In the genomic region with DNA sequence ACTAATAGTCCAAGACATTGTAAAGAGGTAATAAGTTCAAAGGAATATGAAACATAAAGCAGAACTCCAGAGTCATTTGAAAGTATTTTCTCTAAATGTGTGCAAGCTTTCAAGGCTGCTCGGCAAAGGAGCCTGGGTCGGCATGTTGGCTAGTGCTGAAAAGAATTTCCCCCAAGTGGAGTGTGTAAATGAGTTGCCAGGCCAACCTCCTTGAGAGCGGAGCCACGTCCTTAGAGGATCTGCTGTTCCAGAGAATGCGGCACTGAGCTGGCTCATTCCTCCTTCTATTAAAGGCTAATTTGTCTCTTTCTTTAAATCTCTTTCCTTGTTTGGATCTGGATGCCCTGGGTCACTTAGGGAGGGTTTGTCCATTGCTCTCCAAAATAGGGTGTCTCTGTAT, we compare ENCODE assay signal across 1 cellular context.
TF ChIP-seq lines count a peak whose summit lies in the region.

No MANE protein-coding gene starts in this region.

TF ChIP-seq in SK-N-SH treated with all-trans-retinoic acid at 6 μM for 48 hours, 23 proteins besides CTCF, POLR2A, EP300 and RAD21 (continued from another document):
- TF ChIP-seq, protein P1, sequence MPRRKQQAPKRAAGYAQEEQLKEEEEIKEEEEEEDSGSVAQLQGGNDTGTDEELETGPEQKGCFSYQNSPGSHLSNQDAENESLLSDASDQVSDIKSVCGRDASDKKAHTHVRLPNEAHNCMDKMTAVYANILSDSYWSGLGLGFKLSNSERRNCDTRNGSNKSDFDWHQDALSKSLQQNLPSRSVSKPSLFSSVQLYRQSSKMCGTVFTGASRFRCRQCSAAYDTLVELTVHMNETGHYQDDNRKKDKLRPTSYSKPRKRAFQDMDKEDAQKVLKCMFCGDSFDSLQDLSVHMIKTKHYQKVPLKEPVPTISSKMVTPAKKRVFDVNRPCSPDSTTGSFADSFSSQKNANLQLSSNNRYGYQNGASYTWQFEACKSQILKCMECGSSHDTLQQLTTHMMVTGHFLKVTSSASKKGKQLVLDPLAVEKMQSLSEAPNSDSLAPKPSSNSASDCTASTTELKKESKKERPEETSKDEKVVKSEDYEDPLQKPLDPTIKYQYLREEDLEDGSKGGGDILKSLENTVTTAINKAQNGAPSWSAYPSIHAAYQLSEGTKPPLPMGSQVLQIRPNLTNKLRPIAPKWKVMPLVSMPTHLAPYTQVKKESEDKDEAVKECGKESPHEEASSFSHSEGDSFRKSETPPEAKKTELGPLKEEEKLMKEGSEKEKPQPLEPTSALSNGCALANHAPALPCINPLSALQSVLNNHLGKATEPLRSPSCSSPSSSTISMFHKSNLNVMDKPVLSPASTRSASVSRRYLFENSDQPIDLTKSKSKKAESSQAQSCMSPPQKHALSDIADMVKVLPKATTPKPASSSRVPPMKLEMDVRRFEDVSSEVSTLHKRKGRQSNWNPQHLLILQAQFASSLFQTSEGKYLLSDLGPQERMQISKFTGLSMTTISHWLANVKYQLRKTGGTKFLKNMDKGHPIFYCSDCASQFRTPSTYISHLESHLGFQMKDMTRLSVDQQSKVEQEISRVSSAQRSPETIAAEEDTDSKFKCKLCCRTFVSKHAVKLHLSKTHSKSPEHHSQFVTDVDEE (CRISPR knock-in tag; IDR thresholded peaks at IDR 0.05), result no peak
- TF ChIP-seq, protein P2, sequence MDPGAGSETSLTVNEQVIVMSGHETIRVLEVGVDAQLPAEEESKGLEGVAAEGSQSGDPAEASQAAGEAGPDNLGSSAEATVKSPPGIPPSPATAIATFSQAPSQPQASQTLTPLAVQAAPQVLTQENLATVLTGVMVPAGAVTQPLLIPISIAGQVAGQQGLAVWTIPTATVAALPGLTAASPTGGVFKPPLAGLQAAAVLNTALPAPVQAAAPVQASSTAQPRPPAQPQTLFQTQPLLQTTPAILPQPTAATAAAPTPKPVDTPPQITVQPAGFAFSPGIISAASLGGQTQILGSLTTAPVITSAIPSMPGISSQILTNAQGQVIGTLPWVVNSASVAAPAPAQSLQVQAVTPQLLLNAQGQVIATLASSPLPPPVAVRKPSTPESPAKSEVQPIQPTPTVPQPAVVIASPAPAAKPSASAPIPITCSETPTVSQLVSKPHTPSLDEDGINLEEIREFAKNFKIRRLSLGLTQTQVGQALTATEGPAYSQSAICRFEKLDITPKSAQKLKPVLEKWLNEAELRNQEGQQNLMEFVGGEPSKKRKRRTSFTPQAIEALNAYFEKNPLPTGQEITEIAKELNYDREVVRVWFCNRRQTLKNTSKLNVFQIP (CRISPR knock-in tag; IDR thresholded peaks at IDR 0.05; ENCODE audit: borderline replicate concordance, low read depth), result no peak
- TF ChIP-seq ZNF8 (CRISPR knock-in tag; IDR thresholded peaks at IDR 0.05), result no peak
- TF ChIP-seq, protein P3, sequence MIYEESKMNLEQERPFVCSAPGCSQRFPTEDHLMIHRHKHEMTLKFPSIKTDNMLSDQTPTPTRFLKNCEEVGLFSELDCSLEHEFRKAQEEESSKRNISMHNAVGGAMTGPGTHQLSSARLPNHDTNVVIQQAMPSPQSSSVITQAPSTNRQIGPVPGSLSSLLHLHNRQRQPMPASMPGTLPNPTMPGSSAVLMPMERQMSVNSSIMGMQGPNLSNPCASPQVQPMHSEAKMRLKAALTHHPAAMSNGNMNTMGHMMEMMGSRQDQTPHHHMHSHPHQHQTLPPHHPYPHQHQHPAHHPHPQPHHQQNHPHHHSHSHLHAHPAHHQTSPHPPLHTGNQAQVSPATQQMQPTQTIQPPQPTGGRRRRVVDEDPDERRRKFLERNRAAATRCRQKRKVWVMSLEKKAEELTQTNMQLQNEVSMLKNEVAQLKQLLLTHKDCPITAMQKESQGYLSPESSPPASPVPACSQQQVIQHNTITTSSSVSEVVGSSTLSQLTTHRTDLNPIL (CRISPR knock-in tag; IDR thresholded peaks at IDR 0.05; ENCODE audit: low read depth), result no peak
- TF ChIP-seq BACH2 (CRISPR knock-in tag; IDR thresholded peaks at IDR 0.05; ENCODE audit: borderline replicate concordance), result no peak
- no peak for TF ChIP-seq ZNF565 (CRISPR knock-in tag; conservative IDR thresholded peaks at IDR 0.05; ENCODE audit: low read depth)
- TF ChIP-seq, protein P4, sequence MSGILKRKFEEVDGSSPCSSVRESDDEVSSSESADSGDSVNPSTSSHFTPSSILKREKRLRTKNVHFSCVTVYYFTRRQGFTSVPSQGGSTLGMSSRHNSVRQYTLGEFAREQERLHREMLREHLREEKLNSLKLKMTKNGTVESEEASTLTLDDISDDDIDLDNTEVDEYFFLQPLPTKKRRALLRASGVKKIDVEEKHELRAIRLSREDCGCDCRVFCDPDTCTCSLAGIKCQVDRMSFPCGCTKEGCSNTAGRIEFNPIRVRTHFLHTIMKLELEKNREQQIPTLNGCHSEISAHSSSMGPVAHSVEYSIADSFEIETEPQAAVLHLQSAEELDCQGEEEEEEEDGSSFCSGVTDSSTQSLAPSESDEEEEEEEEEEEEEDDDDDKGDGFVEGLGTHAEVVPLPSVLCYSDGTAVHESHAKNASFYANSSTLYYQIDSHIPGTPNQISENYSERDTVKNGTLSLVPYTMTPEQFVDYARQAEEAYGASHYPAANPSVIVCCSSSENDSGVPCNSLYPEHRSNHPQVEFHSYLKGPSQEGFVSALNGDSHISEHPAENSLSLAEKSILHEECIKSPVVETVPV (CRISPR knock-in tag; IDR thresholded peaks at IDR 0.05), result no peak
